In genomic region chr1:100267284-100267683, GRCh38 we compare ENCODE assay signal across 8 cellular contexts. TPM values are rescaled to one million over a fixed set of nuclear protein-coding genes. Genes with fewer than 3 reads are reported as not detected.
DNase-seq lines count a peak whose midpoint lies in the region; ATAC-seq and TF ChIP-seq lines count a peak whose summit lies in the region.

No MANE protein-coding gene starts in this region.

- peaks cover 8% of the 10 kb centered on the region for H3K36me3 ChIP-seq in BJ (ENCODE audit: control insufficient read depth, insufficient read depth, low read length)
- peaks cover 0 to 9% of the 10 kb centered on the region in 2 donors for H3K36me3 ChIP-seq in body of pancreas (replicated peaks in 1 of 2; ENCODE audit: insufficient read depth in 1 of 2, low read depth in 2 of 2)

- H3K4me1 Mint-ChIP-seq in nephron progenitor cell, result peaks cover 29% of the 10 kb centered on the region

- no peak overlapping the region for H3K27ac Mint-ChIP-seq in nephron progenitor cell

- no peak for ATAC-seq in left lobe of liver
- ATAC-seq in GM18868 (IDR thresholded peaks at IDR 0.05; ENCODE audit: unreplicated experiment), result no peak
- no peak for ATAC-seq in body of pancreas

- TF ChIP-seq CTCF in BJ (IDR thresholded peaks at IDR 0.05; ENCODE audit: insufficient read depth, low read depth, low read length), result no peak
- TF ChIP-seq CTCF in dorsolateral prefrontal cortex (IDR thresholded peaks at IDR 0.05 in 54 of 56, conservative IDR thresholded peaks at IDR 0.05 in 2 of 56; ENCODE audit: low read depth in 1 of 56, partially characterized antibody in 56 of 56), result no peak
- no peak for TF ChIP-seq CTCF in nephron progenitor cell (IDR thresholded peaks at IDR 0.05)
- no peak for TF ChIP-seq CTCF in body of pancreas (IDR thresholded peaks at IDR 0.05)

- H3K9me3 ChIP-seq in body of pancreas, result no peaks in the 10 kb centered on the region

- H3K4me3 ChIP-seq in BJ (ENCODE audit: low read depth, low read length), result peak overlapping the region; percentile 97; the same call in 1 of the 2 replicates
- peak overlapping the region in 57 of 59 donors; percentile 9 to 100 (median 94) for H3K4me3 ChIP-seq in dorsolateral prefrontal cortex
- peak overlapping the region in 1 of 2 donors; percentile 53 for H3K4me3 ChIP-seq in body of pancreas

- peaks cover 32% of the 10 kb centered on the region for H3K9me3 Mint-ChIP-seq in nephron progenitor cell

- POLR2A ChIA-PET in BJ (lab: Charles Lee), result no interaction called here

- H3K4me1 ChIP-seq in body of pancreas, result peaks cover 28% of the 10 kb centered on the region

- peak overlapping the region; percentile 100 for H3K4me3 Mint-ChIP-seq in nephron progenitor cell

- no peaks in the 10 kb centered on the region for H3K27me3 ChIP-seq in BJ (ENCODE audit: control insufficient read depth, insufficient read depth, low read length)
- no peaks in the 10 kb centered on the region for H3K27me3 ChIP-seq in dorsolateral prefrontal cortex
- no peaks in the 10 kb centered on the region for H3K27me3 ChIP-seq in body of pancreas

- WGBS in body of pancreas, 2 donors, result 77 to 87% methylated on average over 1 of the region's 1 CpG

- no peak overlapping the region for H3K27ac ChIP-seq in dorsolateral prefrontal cortex
- H3K27ac ChIP-seq in body of pancreas, result no peak overlapping the region

- CTCF ChIA-PET in BJ (lab: Yijun Ruan, JAX), result interaction anchor here (0.7 kb wide), 1 partner anchor 31 kb away, joined by 5 read pairs; no protein-coding TSS in a partner anchor

- no peak for TF ChIP-seq POLR2A in body of pancreas (IDR thresholded peaks at IDR 0.05)

- H3K27me3 Mint-ChIP-seq in nephron progenitor cell (ENCODE audit: low read depth, poor library complexity), result peaks cover 6% of the 10 kb centered on the region

- H3K36me3 Mint-ChIP-seq in nephron progenitor cell (ENCODE audit: low read depth), result peaks cover 77% of the 10 kb centered on the region

- intact Hi-C loops in dorsolateral prefrontal cortex (cut with DNase I), result loop anchor here (2.0 to 10.0 kb wide), 6 partner anchors 18 to 628 kb away; partner anchors contain the start of genes CDC14A (in 2 of the 2), DBT (in 1 of the 2), EXTL2 (in 1 of the 2) and SASS6 (in 1 of the 2)
- intact Hi-C loops in body of pancreas (cut with DNase I), result no loop called here

- DNase-seq in BJ (ENCODE audit: low read depth), result no peak
- DNase-seq in NAMALWA (ENCODE audit: low spot score), result peak; percentile 47
- no peak for DNase-seq in dorsolateral prefrontal cortex
- DNase-seq in nephron progenitor cell, result no peak
- DNase-seq in left lobe of liver (ENCODE audit: low spot score), result no peak
- no peak for DNase-seq in SKM-1 (lab: John Stamatoyannopoulos, UW; ENCODE audit: unreplicated experiment)
- DNase-seq in body of pancreas, result no peak

RNA-seq across cellular contexts. Expression of gene RTCA, which starts 1.3 kb away (rescaled TPM):
- polyA plus RNA-seq in BJ (2011; rRNA removed), result 28.6 and 33.9 TPM in 2 replicates
- 10.5 and 12.6 TPM in 2 replicates for polyA minus RNA-seq in BJ (2011; rRNA and poly(A)+ RNA removed)
- total RNA-seq in dorsolateral prefrontal cortex (10 to 100 TPM; 16.4 to 47.7 (median 35.9) TPM), left lobe of liver (16.6 TPM), body of pancreas (10 to 100 TPM; 10.2 to 18.7 TPM)

RNA-seq across cellular contexts. Expression of gene DBT, which starts 17.6 kb away (rescaled TPM):
- polyA plus RNA-seq in BJ (2011; rRNA removed), result 3.5 and 7.9 TPM in 2 replicates
- 2.1 and 2.3 TPM in 2 replicates for polyA minus RNA-seq in BJ (2011; rRNA and poly(A)+ RNA removed)
- total RNA-seq in dorsolateral prefrontal cortex (10 to 100 TPM; 13.7 to 27.3 (median 20.7) TPM), left lobe of liver (25.0 TPM), body of pancreas (1 to 10 TPM; 5.2 to 6.3 TPM)
